ENCODE assay signal across 1 cellular context in the genomic region with DNA sequence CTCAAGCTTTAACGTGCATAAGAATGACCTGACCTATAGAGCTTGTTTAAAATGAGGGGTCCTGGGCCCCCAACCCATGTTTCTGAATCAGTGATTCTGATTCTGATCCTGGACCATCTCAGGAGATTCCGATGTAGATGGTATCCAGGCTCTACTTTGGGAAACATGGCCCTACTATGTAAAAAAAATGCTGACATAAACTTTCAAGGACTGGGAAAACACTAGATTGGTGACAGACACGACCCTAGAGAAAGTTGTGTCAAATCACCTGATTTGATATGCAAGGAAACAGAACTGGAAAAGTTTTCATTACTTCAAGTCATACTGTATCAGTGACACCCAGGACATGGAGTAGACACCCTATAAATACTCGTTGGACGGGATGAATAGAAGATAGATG.
TF ChIP-seq lines count a peak whose summit lies in the region.

No MANE protein-coding gene starts in this region.

TF ChIP-seq in H1, 55 proteins besides CTCF, POLR2A, EP300 and RAD21:
- TF ChIP-seq CBX8 (IDR thresholded peaks at IDR 0.05; ENCODE audit: borderline replicate concordance, low read depth, low read length) (no peak), SIX5 (IDR thresholded peaks at IDR 0.05; ENCODE audit: low read depth, low read length) (no peak)
